Comparison of ENCODE assay signal across 10 cellular contexts in genomic region chr19:703329-703650, GRCh38. TPM values are rescaled to one million over a fixed set of nuclear protein-coding genes. Genes with fewer than 3 reads are reported as not detected.
DNase-seq lines count a peak whose midpoint lies in the region; ATAC-seq and TF ChIP-seq lines count a peak whose summit lies in the region.
"Had no signal": no experiment of that assay in that cellular context is flagged by ENCODE, and none has a peak within 500 bp of the region (broad histone marks: within the 10 kb centered on the region; RNA-seq: fewer than 3 reads in every experiment).

No MANE protein-coding gene starts in this region.

- H3K27ac ChIP-seq in OCI-LY7 (ENCODE audit: low read depth, low read length, poor library complexity, severe bottlenecking) (no peak overlapping the region), hepatocyte (no peak overlapping the region), PC-3 (ENCODE audit: low read length) (no peak overlapping the region)
- H3K27ac ChIP-seq: 22Rv1, colonic mucosa had no signal

- peaks cover 3% of the 10 kb centered on the region for H3K9me3 Mint-ChIP-seq in T-helper 1 cell treated with Interleukin-12 subunit alpha and Interleukin-12 subunit beta and Interleukin-4 antibody, amounts not matched to agents 30 μg/mL and 1 μg/mL, for 36 hours

- H3K27ac Mint-ChIP-seq in T-helper 1 cell treated with Interleukin-12 subunit alpha and Interleukin-12 subunit beta and Interleukin-4 antibody, amounts not matched to agents 30 μg/mL and 1 μg/mL, for 36 hours, result peak overlapping the region; percentile 49

- peak overlapping the region; percentile 44 for H3K4me3 ChIP-seq in OCI-LY7 (ENCODE audit: low read depth, low read length, poor library complexity, severe bottlenecking)
- H3K4me3 ChIP-seq in hepatocyte, result no peak overlapping the region
- no peak overlapping the region for H3K4me3 ChIP-seq in lower leg skin (ENCODE audit: low read depth, poor library complexity, severe bottlenecking)
- no peak overlapping the region for H3K4me3 ChIP-seq in PC-3 (ENCODE audit: low read length)
- H3K4me3 ChIP-seq: colonic mucosa had no signal

- WGBS in hepatocyte (ENCODE audit: low lambda C conversion rate, missing lambda C conversion rate), result 68% methylated on average over 3 of the region's 4 CpGs
- 14 to 25% methylated on average over 4 of the region's 4 CpGs for WGBS in lower leg skin, 2 donors

- DNase-seq in T-helper 1 cell, result no peak
- no peak for DNase-seq in OCI-LY7 (ENCODE audit: low spot score)
- DNase-seq in hepatocyte (ENCODE audit: low spot score), result no peak
- DNase-seq in sciatic nerve (ENCODE audit: low spot score), result no peak
- no peak for DNase-seq in lower leg skin (ENCODE audit: low spot score in 2 of 2)
- DNase-seq in PC-3, result no peak
- DNase-seq in dedifferentiated amniotic fluid mesenchymal stem cell (ENCODE audit: extremely low spot score), result no peak

- no peaks in the 10 kb centered on the region for H3K36me3 ChIP-seq in OCI-LY7 (ENCODE audit: insufficient read depth, low read length)
- H3K36me3 ChIP-seq in hepatocyte (replicated peaks; ENCODE audit: insufficient read depth, low read depth), result no peaks in the 10 kb centered on the region
- H3K36me3 ChIP-seq in PC-3 (ENCODE audit: low read depth, low read length), result no peaks in the 10 kb centered on the region
- H3K36me3 ChIP-seq: colonic mucosa had no signal

- H2AFZ ChIP-seq in OCI-LY7 (ENCODE audit: low read length), result peak overlapping the region; percentile 70; the same call in 1 of the 2 replicates
- H2AFZ ChIP-seq in hepatocyte, result no peak overlapping the region
- no peak overlapping the region for H2AFZ ChIP-seq in PC-3 (ENCODE audit: low read length)

- no peak for TF ChIP-seq POLR2A in lower leg skin (IDR thresholded peaks at IDR 0.05)

- H3K4me2 ChIP-seq in OCI-LY7 (ENCODE audit: low read length) (peak overlapping the region; percentile 51), hepatocyte (peak overlapping the region; percentile 56), PC-3 (ENCODE audit: low read length) (no peak overlapping the region)

- H4K20me1 ChIP-seq in OCI-LY7 (ENCODE audit: insufficient read depth, low read length) (no peaks in the 10 kb centered on the region), hepatocyte (ENCODE audit: insufficient read depth, poor library complexity, severe bottlenecking) (no peaks in the 10 kb centered on the region), PC-3 (ENCODE audit: low read length) (no peaks in the 10 kb centered on the region)

- H3K9me3 ChIP-seq in OCI-LY7 (ENCODE audit: low read length) (no peaks in the 10 kb centered on the region), hepatocyte (ENCODE audit: low read depth) (no peaks in the 10 kb centered on the region), PC-3 (ENCODE audit: low read length) (no peaks in the 10 kb centered on the region)
- H3K9me3 ChIP-seq: colonic mucosa had no signal

- CTCF ChIA-PET in OCI-LY7 (lab: Charles Lee; ENCODE audit: unreplicated experiment), result interaction anchor here (0.6 kb wide), 2 partner anchors 35 to 48 kb away, joined by 3 read pairs; no protein-coding TSS in a partner anchor
- CTCF ChIA-PET in PC-3 (lab: Charles Lee), result no interaction called here

- POLR2A ChIA-PET in OCI-LY7 (lab: Charles Lee) (interaction anchor here (0.7 to 1.1 kb wide), 2 partner anchors 22 to 273 kb away, joined by 4 read pairs; no protein-coding TSS in a partner anchor), PC-3 (lab: Charles Lee; ENCODE audit: unreplicated experiment) (no interaction called here)

- intact Hi-C loops in OCI-LY7 (cut with micrococcal nuclease; ENCODE audit: unreplicated experiment), result no loop called here
- intact Hi-C loops in sciatic nerve (cut with DNase I), result no loop called here
- intact Hi-C loops in lower leg skin (cut with DNase I; ENCODE audit: low total_unique reads), result no loop called here
- intact Hi-C loops in PC-3 (cut with micrococcal nuclease), result no loop called here

- H3K27me3 Mint-ChIP-seq in T-helper 1 cell treated with Interleukin-12 subunit alpha and Interleukin-12 subunit beta and Interleukin-4 antibody, amounts not matched to agents 30 μg/mL and 1 μg/mL, for 36 hours (ENCODE audit: low read depth), result peaks cover 25% of the 10 kb centered on the region

- H3K27me3 ChIP-seq in hepatocyte, result no peaks in the 10 kb centered on the region
- H3K27me3 ChIP-seq in PC-3 (ENCODE audit: low read length), result no peaks in the 10 kb centered on the region
- H3K27me3 ChIP-seq: colonic mucosa had no signal

- TF ChIP-seq CTCF in OCI-LY7 (conservative IDR thresholded peaks at IDR 0.05; ENCODE audit: low read length), result no peak
- no peak for TF ChIP-seq CTCF in hepatocyte (IDR thresholded peaks at IDR 0.05; ENCODE audit: poor library complexity)
- TF ChIP-seq CTCF in lower leg skin (IDR thresholded peaks at IDR 0.05), result no peak
- TF ChIP-seq CTCF in PC-3 (conservative IDR thresholded peaks at IDR 0.05; ENCODE audit: low read depth, low read length), result no peak

- H3K4me1 ChIP-seq in OCI-LY7 (ENCODE audit: insufficient read depth, low read length, poor library complexity, severe bottlenecking) (peaks cover 13% of the 10 kb centered on the region), hepatocyte (ENCODE audit: insufficient read depth) (peaks cover 3% of the 10 kb centered on the region), PC-3 (ENCODE audit: insufficient read depth, low read length) (no peaks in the 10 kb centered on the region)
- H3K4me1 ChIP-seq: colonic mucosa had no signal

- no peaks in the 10 kb centered on the region for H3F3A ChIP-seq in PC-3 (ENCODE audit: low read length, unreplicated experiment)

- peaks cover 4% of the 10 kb centered on the region for H3K4me1 Mint-ChIP-seq in T-helper 1 cell treated with Interleukin-12 subunit alpha and Interleukin-12 subunit beta and Interleukin-4 antibody, amounts not matched to agents 30 μg/mL and 1 μg/mL, for 36 hours (ENCODE audit: low read depth)

- H3K79me2 ChIP-seq in OCI-LY7 (ENCODE audit: insufficient read depth, low read depth, low read length) (no peaks in the 10 kb centered on the region), hepatocyte (no peaks in the 10 kb centered on the region), PC-3 (ENCODE audit: low read length) (no peaks in the 10 kb centered on the region)

- H3K4me3 Mint-ChIP-seq in T-helper 1 cell treated with Interleukin-12 subunit alpha and Interleukin-12 subunit beta and Interleukin-4 antibody, amounts not matched to agents 30 μg/mL and 1 μg/mL, for 36 hours, result peak overlapping the region; percentile 44

- H3K9me2 ChIP-seq in OCI-LY7 (ENCODE audit: insufficient read depth, low read length) (no peaks in the 10 kb centered on the region), hepatocyte (replicated peaks; ENCODE audit: insufficient read depth) (no peaks in the 10 kb centered on the region), PC-3 (replicated peaks; ENCODE audit: low read length) (no peaks in the 10 kb centered on the region)

- no peaks in the 10 kb centered on the region for H3K36me3 Mint-ChIP-seq in T-helper 1 cell treated with Interleukin-12 subunit alpha and Interleukin-12 subunit beta and Interleukin-4 antibody, amounts not matched to agents 30 μg/mL and 1 μg/mL, for 36 hours (ENCODE audit: low read depth)

- peak; percentile 14 for ATAC-seq in sciatic nerve
- ATAC-seq in PC-3, result no peak

- BruUV-seq in OCI-LY7 (replicated peaks; lab: Mats Ljungman, UMichigan) (no TSS peak), PC-3 (replicated peaks; lab: Mats Ljungman, UMichigan) (no TSS peak)

- H3K9ac ChIP-seq in PC-3 (ENCODE audit: low read length), result no peak overlapping the region

RNA-seq across cellular contexts. Expression of gene PALM, which starts 5.4 kb away (rescaled TPM):
- 1.4 TPM in 1 of 2 replicates, not detected in the other for total RNA-seq in OCI-LY7 (2014; rRNA removed; shearing (Covaris generic))
- total RNA-seq in OCI-LY7 (2022), result 0.42 and 1.2 TPM in 2 replicates
- total RNA-seq in hepatocyte, result 27.2 and 34.9 TPM in 2 replicates
- polyA plus RNA-seq in hepatocyte, result 22.1 and 23.0 TPM in 2 replicates
- 130 TPM for total RNA-seq in sciatic nerve
- 10 to 100 TPM; 25.1 to 92.3 (median 41.9) TPM for total RNA-seq in lower leg skin
- total RNA-seq in PC-3 (2014; rRNA removed), result 10.8 and 13.0 TPM in 2 replicates

RNA-seq across cellular contexts. Expression of gene PRSS57, which starts 8.0 kb away (rescaled TPM):
- not detected in 2 replicates for total RNA-seq in OCI-LY7 (2014; rRNA removed; shearing (Covaris generic))
- total RNA-seq in OCI-LY7 (2022) (not detected in 2 replicates), hepatocyte (0.16 and 2.4 TPM in 2 replicates), sciatic nerve (not detected), lower leg skin (under 1 TPM in 1 of 4 donors, not detected in 3; 0.32 TPM), PC-3 (2014; rRNA removed) (not detected in 2 replicates)
- polyA plus RNA-seq in hepatocyte, result 1.2 TPM in 1 of 2 replicates, not detected in the other
- total RNA-seq: colonic mucosa had no signal

RNA-seq across cellular contexts. Expression of gene FSTL3, which starts 27.1 kb away (rescaled TPM):
- 3.4 and 5.7 TPM in 2 replicates for total RNA-seq in OCI-LY7 (2014; rRNA removed; shearing (Covaris generic))
- 6.5 and 7.3 TPM in 2 replicates for total RNA-seq in OCI-LY7 (2022)
- 106 and 131 TPM in 2 replicates for total RNA-seq in hepatocyte
- polyA plus RNA-seq in hepatocyte, result 171 and 209 TPM in 2 replicates
- total RNA-seq in sciatic nerve, result 108 TPM
- total RNA-seq in lower leg skin, result 10 to 100 TPM; 14.4 to 51.6 (median 43.5) TPM
- 49.9 and 53.3 TPM in 2 replicates for total RNA-seq in PC-3 (2014; rRNA removed)

RNA-seq across cellular contexts. Expression of gene RNF126, which starts 40.3 kb away (rescaled TPM):
- 85.8 and 98.6 TPM in 2 replicates for total RNA-seq in OCI-LY7 (2014; rRNA removed; shearing (Covaris generic))
- total RNA-seq in OCI-LY7 (2022), result 104 and 106 TPM in 2 replicates
- 42.7 and 43.9 TPM in 2 replicates for total RNA-seq in hepatocyte
- 84.7 and 89.6 TPM in 2 replicates for polyA plus RNA-seq in hepatocyte
- 33.1 TPM for total RNA-seq in sciatic nerve
- total RNA-seq in lower leg skin, result 100 to 1,000 TPM in 3 of 4 donors, 10 to 100 TPM in 1; 96.6 to 156 (median 126) TPM
- total RNA-seq in PC-3 (2014; rRNA removed), result 86.4 and 89.2 TPM in 2 replicates

RNA-seq across cellular contexts. Expression of gene MISP, which starts 47.6 kb away (rescaled TPM):
- total RNA-seq in OCI-LY7 (2014; rRNA removed; shearing (Covaris generic)), result not detected in 2 replicates
- total RNA-seq in OCI-LY7 (2022) (0.23 TPM in 1 of 2 replicates, not detected in the other), hepatocyte (35.7 and 43.7 TPM in 2 replicates), sciatic nerve (0.45 TPM), lower leg skin (1 to 10 TPM in 2 of 4 donors, under 1 TPM in 2; 0.08 to 2.8 (median 0.92) TPM), PC-3 (2014; rRNA removed) (115 and 130 TPM in 2 replicates)
- polyA plus RNA-seq in hepatocyte, result 38.4 and 50.9 TPM in 2 replicates
